1 cellular context compared by ENCODE assay signal in genomic region chr20:5126512-5127203, GRCh38.
TF ChIP-seq lines count a peak whose summit lies in the region.

Gene CDS2 (plus strand): TSS chr20:5127008. CDS start chr20:5127093, 85 bp downstream.

TF ChIP-seq in HepG2, 621 proteins besides CTCF, POLR2A, EP300 and RAD21 (continued from another document and continues in another):
- TF ChIP-seq, protein P1, sequence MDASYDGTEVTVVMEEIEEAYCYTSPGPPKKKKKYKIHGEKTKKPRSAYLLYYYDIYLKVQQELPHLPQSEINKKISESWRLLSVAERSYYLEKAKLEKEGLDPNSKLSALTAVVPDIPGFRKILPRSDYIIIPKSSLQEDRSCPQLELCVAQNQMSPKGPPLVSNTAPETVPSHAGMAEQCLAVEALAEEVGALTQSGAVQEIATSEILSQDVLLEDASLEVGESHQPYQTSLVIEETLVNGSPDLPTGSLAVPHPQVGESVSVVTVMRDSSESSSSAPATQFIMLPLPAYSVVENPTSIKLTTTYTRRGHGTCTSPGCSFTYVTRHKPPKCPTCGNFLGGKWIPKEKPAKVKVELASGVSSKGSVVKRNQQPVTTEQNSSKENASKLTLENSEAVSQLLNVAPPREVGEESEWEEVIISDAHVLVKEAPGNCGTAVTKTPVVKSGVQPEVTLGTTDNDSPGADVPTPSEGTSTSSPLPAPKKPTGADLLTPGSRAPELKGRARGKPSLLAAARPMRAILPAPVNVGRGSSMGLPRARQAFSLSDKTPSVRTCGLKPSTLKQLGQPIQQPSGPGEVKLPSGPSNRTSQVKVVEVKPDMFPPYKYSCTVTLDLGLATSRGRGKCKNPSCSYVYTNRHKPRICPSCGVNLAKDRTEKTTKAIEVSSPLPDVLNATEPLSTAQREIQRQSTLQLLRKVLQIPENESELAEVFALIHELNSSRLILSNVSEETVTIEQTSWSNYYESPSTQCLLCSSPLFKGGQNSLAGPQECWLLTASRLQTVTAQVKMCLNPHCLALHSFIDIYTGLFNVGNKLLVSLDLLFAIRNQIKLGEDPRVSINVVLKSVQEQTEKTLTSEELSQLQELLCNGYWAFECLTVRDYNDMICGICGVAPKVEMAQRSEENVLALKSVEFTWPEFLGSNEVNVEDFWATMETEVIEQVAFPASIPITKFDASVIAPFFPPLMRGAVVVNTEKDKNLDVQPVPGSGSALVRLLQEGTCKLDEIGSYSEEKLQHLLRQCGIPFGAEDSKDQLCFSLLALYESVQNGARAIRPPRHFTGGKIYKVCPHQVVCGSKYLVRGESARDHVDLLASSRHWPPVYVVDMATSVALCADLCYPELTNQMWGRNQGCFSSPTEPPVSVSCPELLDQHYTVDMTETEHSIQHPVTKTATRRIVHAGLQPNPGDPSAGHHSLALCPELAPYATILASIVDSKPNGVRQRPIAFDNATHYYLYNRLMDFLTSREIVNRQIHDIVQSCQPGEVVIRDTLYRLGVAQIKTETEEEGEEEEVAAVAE (CRISPR knock-in tag; IDR thresholded peaks at IDR 0.05; ENCODE audit: borderline replicate concordance): peak; percentile 84; the same call in 1 of the 2 replicates
- TF ChIP-seq ZNF329 (CRISPR knock-in tag; IDR thresholded peaks at IDR 0.05; ENCODE audit: low read depth): peak; percentile 70; the same call in 1 of the 2 replicates
- no peak for TF ChIP-seq ZNF597 (CRISPR knock-in tag; IDR thresholded peaks at IDR 0.05)
- TF ChIP-seq HOXA5 (CRISPR knock-in tag; IDR thresholded peaks at IDR 0.05): peak; percentile 87; the same call in 1 of the 2 replicates
- TF ChIP-seq ZNF557 (CRISPR knock-in tag; IDR thresholded peaks at IDR 0.05): peak; percentile 39; the same call in 1 of the 2 replicates
- peak; percentile 80; the same call in 1 of the 2 replicates for TF ChIP-seq NFKB2 (CRISPR knock-in tag; IDR thresholded peaks at IDR 0.05; ENCODE audit: borderline replicate concordance)
- TF ChIP-seq NFATC3 (CRISPR knock-in tag; IDR thresholded peaks at IDR 0.05): no peak
- peak; percentile 90; the same call in 1 of the 2 replicates for TF ChIP-seq ZNF558 (CRISPR knock-in tag; IDR thresholded peaks at IDR 0.05; ENCODE audit: borderline replicate concordance)
- TF ChIP-seq CBX2 (IDR thresholded peaks at IDR 0.05; ENCODE audit: low read depth, low read length): no peak
- no peak for TF ChIP-seq CBX2 (CRISPR knock-in tag; IDR thresholded peaks at IDR 0.05; ENCODE audit: low read depth)
- no peak for TF ChIP-seq MZF1 (CRISPR knock-in tag; IDR thresholded peaks at IDR 0.05; ENCODE audit: borderline replicate concordance)
- TF ChIP-seq ZNF317 (CRISPR knock-in tag; IDR thresholded peaks at IDR 0.05): peak; percentile 49; the same call in 1 of the 2 replicates
- peak; percentile 84 for TF ChIP-seq RFXANK (CRISPR knock-in tag; IDR thresholded peaks at IDR 0.05)
- TF ChIP-seq KDM5B (CRISPR knock-in tag; IDR thresholded peaks at IDR 0.05; ENCODE audit: borderline replicate concordance): no peak; the same call in 1 of the 2 replicates
- no peak for TF ChIP-seq RBM22 (optimal IDR thresholded peaks at IDR 0.05; ENCODE audit: low read length)
- no peak for TF ChIP-seq CAMTA2 (CRISPR knock-in tag; IDR thresholded peaks at IDR 0.05; ENCODE audit: borderline replicate concordance)
- TF ChIP-seq, protein P2, sequence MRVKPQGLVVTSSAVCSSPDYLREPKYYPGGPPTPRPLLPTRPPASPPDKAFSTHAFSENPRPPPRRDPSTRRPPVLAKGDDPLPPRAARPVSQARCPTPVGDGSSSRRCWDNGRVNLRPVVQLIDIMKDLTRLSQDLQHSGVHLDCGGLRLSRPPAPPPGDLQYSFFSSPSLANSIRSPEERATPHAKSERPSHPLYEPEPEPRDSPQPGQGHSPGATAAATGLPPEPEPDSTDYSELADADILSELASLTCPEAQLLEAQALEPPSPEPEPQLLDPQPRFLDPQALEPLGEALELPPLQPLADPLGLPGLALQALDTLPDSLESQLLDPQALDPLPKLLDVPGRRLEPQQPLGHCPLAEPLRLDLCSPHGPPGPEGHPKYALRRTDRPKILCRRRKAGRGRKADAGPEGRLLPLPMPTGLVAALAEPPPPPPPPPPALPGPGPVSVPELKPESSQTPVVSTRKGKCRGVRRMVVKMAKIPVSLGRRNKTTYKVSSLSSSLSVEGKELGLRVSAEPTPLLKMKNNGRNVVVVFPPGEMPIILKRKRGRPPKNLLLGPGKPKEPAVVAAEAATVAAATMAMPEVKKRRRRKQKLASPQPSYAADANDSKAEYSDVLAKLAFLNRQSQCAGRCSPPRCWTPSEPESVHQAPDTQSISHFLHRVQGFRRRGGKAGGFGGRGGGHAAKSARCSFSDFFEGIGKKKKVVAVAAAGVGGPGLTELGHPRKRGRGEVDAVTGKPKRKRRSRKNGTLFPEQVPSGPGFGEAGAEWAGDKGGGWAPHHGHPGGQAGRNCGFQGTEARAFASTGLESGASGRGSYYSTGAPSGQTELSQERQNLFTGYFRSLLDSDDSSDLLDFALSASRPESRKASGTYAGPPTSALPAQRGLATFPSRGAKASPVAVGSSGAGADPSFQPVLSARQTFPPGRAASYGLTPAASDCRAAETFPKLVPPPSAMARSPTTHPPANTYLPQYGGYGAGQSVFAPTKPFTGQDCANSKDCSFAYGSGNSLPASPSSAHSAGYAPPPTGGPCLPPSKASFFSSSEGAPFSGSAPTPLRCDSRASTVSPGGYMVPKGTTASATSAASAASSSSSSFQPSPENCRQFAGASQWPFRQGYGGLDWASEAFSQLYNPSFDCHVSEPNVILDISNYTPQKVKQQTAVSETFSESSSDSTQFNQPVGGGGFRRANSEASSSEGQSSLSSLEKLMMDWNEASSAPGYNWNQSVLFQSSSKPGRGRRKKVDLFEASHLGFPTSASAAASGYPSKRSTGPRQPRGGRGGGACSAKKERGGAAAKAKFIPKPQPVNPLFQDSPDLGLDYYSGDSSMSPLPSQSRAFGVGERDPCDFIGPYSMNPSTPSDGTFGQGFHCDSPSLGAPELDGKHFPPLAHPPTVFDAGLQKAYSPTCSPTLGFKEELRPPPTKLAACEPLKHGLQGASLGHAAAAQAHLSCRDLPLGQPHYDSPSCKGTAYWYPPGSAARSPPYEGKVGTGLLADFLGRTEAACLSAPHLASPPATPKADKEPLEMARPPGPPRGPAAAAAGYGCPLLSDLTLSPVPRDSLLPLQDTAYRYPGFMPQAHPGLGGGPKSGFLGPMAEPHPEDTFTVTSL (CRISPR knock-in tag; IDR thresholded peaks at IDR 0.05; ENCODE audit: borderline replicate concordance): no peak; the same call in 1 of the 2 replicates
- TF ChIP-seq ATF1 (CRISPR knock-in tag; IDR thresholded peaks at IDR 0.05): peak; percentile 64
- peak; percentile 92 for TF ChIP-seq ZKSCAN8 (CRISPR knock-in tag; IDR thresholded peaks at IDR 0.05; ENCODE audit: borderline replicate concordance)
- TF ChIP-seq MAF1 (CRISPR knock-in tag; IDR thresholded peaks at IDR 0.05; ENCODE audit: borderline replicate concordance): no peak; the same call in 1 of the 2 replicates
- TF ChIP-seq FOXP4 (CRISPR knock-in tag; IDR thresholded peaks at IDR 0.05): peak; percentile 69
- TF ChIP-seq ARID5B (CRISPR knock-in tag; IDR thresholded peaks at IDR 0.05): peak; percentile 74
- TF ChIP-seq RARA (CRISPR knock-in tag; IDR thresholded peaks at IDR 0.05): peak; percentile 91
- no peak for TF ChIP-seq MBNL3 (CRISPR knock-in tag; conservative IDR thresholded peaks at IDR 0.05)
- TF ChIP-seq, protein P3, sequence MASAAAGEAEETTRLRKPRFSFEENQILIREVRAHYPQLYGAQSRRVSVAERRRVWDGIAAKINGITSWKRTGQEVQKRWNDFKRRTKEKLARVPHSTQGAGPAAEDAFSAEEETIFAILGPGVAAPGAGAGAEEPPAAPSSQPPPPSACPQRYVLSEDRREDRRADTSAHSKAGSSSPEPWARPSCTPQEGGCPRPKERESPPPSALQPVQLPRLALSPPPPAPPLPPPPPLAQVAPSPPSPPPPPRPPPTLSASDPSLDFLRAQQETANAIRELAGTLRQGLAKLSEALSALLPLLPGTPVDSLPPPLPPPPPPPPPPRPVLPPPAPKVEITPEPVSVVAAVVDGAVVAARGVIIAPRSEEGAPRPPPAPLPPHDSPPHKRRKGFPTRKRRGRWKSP (CRISPR knock-in tag; IDR thresholded peaks at IDR 0.05): peak; percentile 95
- peak; percentile 92 for TF ChIP-seq FOXK1 (CRISPR knock-in tag; IDR thresholded peaks at IDR 0.05; ENCODE audit: borderline replicate concordance, low read depth)
- TF ChIP-seq, protein P4, sequence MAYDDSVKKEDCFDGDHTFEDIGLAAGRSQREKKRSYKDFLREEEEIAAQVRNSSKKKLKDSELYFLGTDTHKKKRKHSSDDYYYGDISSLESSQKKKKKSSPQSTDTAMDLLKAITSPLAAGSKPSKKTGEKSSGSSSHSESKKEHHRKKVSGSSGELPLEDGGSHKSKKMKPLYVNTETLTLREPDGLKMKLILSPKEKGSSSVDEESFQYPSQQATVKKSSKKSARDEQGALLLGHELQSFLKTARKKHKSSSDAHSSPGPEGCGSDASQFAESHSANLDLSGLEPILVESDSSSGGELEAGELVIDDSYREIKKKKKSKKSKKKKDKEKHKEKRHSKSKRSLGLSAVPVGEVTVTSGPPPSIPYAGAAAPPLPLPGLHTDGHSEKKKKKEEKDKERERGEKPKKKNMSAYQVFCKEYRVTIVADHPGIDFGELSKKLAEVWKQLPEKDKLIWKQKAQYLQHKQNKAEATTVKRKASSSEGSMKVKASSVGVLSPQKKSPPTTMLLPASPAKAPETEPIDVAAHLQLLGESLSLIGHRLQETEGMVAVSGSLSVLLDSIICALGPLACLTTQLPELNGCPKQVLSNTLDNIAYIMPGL (CRISPR knock-in tag; IDR thresholded peaks at IDR 0.05; ENCODE audit: borderline replicate concordance in 1 of 2, low read depth in 1 of 2): peak; percentile 86 to 96
- TF ChIP-seq ZNF777 (CRISPR knock-in tag; IDR thresholded peaks at IDR 0.05): peak; percentile 95
- TF ChIP-seq ZNF136 (CRISPR knock-in tag; IDR thresholded peaks at IDR 0.05; ENCODE audit: low read depth): no peak; the same call in none of the 2 replicates
- no peak for TF ChIP-seq ZNF260 (CRISPR knock-in tag; IDR thresholded peaks at IDR 0.05; ENCODE audit: borderline replicate concordance, low read depth)
- TF ChIP-seq NBN (conservative IDR thresholded peaks at IDR 0.05): no peak
- no peak for TF ChIP-seq FOSL1 (CRISPR knock-in tag; IDR thresholded peaks at IDR 0.05; ENCODE audit: borderline replicate concordance)
- no peak for TF ChIP-seq NCOA5 (CRISPR knock-in tag; IDR thresholded peaks at IDR 0.05)
- no peak for TF ChIP-seq GABPA (IDR thresholded peaks at IDR 0.05; ENCODE audit: low read depth, low read length)
- peak; percentile 54 for TF ChIP-seq GABPA (CRISPR knock-in tag; IDR thresholded peaks at IDR 0.05; ENCODE audit: low read depth)
- TF ChIP-seq ZNF878 (CRISPR knock-in tag; IDR thresholded peaks at IDR 0.05): peak; percentile 79
- peak; percentile 83; the same call in 1 of the 2 replicates for TF ChIP-seq CEBPG (CRISPR knock-in tag; IDR thresholded peaks at IDR 0.05)
- no peak for TF ChIP-seq ZNF75D (CRISPR knock-in tag; IDR thresholded peaks at IDR 0.05; ENCODE audit: borderline replicate concordance)
- no peak; the same call in 1 of the 2 replicates for TF ChIP-seq NR1H2 (CRISPR knock-in tag; IDR thresholded peaks at IDR 0.05; ENCODE audit: borderline replicate concordance, low read depth)
